ENCODE assay signal across 8 cellular contexts in the genomic region with DNA sequence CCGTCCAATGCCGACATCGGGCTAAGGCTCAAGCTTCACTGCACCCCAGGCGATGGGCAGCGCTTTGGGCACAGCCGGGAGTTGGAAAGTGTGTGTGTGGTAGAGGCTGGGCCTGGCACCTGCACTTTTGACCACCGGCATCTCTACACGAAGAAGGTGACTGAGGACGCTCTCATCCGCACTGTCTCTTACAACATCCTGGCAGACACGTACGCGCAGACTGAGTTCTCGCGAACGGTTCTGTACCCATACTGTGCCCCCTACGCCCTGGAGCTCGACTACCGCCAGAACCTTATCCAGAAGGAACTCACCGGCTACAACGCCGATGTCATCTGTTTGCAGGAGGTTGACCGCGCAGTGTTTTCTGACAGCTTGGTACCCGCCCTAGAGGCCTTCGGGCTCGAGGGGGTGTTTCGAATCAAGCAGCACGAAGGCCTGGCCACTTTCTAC. TPM values are rescaled to one million over a fixed set of nuclear protein-coding genes. Genes with fewer than 3 reads are reported as not detected.
DNase-seq lines count a peak whose midpoint lies in the region; ATAC-seq and TF ChIP-seq lines count a peak whose summit lies in the region.

No MANE protein-coding gene starts in this region.

- DNase-seq in BJ (ENCODE audit: low read depth) (no peak), right cardiac atrium (peak in 1 of 3 donors; percentile 17), SKM-1 treated with dmso at 0.1 percent for 144 hours (lab: John Stamatoyannopoulos, UW; ENCODE audit: unreplicated experiment) (no peak)
- DNase-seq in activated gamma-delta T cell treated with anti-CD3 and anti-CD28 coated beads, Interleukin-2, amount 50 U/mL, for 16 hours (ENCODE audit: low read depth): peak; percentile 9

- peak overlapping the region; percentile 80; the same call in 1 of the 2 replicates for H3K27ac ChIP-seq in OCI-LY3 (ENCODE audit: low read length)
- peak overlapping the region; percentile 92 for H3K27ac ChIP-seq in right cardiac atrium (ENCODE audit: low read length)

- H3K27me3 ChIP-seq in BJ (ENCODE audit: control insufficient read depth, insufficient read depth, low read length): no peaks in the 10 kb centered on the region
- no peaks in the 10 kb centered on the region for H3K27me3 ChIP-seq in OCI-LY3 (ENCODE audit: low read depth, low read length)
- no peaks in the 10 kb centered on the region for H3K27me3 ChIP-seq in right cardiac atrium (ENCODE audit: control insufficient read depth, insufficient read depth)
- H3K27me3 ChIP-seq in skeletal muscle satellite cell (ENCODE audit: control insufficient read depth, insufficient read depth, low read length): no peaks in the 10 kb centered on the region

- H3K79me2 ChIP-seq in OCI-LY3 (ENCODE audit: low read length): peaks cover 67% of the 10 kb centered on the region

- no peaks in the 10 kb centered on the region for H3K9me3 ChIP-seq in OCI-LY3 (ENCODE audit: insufficient read depth, low read length)
- H3K9me3 ChIP-seq in right cardiac atrium (ENCODE audit: control insufficient read depth, low read length): no peaks in the 10 kb centered on the region
- H3K9me3 ChIP-seq in skeletal muscle satellite cell (replicated peaks; ENCODE audit: low read length): no peaks in the 10 kb centered on the region

- H3K4me1 ChIP-seq in OCI-LY3 (ENCODE audit: low read length) (peaks cover 25% of the 10 kb centered on the region), right cardiac atrium (ENCODE audit: control insufficient read depth, insufficient read depth, low read length) (peaks cover 7% of the 10 kb centered on the region), skeletal muscle satellite cell (ENCODE audit: control insufficient read depth, insufficient read depth, low read length) (peaks cover 24% of the 10 kb centered on the region)

- WGBS in right cardiac atrium: 1% methylated on average over 29 of the region's 29 CpGs

- 0 out of 2 replicates have a peak, but pooled peaks cover 9% of the 10 kb centered on the region for H4K20me1 ChIP-seq in OCI-LY3 (ENCODE audit: insufficient read depth, low read length)

- CTCF ChIA-PET in BJ (lab: Yijun Ruan, JAX): interaction anchor here (0.9 kb wide), 1 partner anchor 160 kb away, joined by 3 read pairs; no protein-coding TSS in a partner anchor

- intact Hi-C loops in right cardiac atrium (cut with DNase I): loop anchor here in 1 of 4 donors (5.0 kb wide), 1 partner anchor 40 kb away; a partner anchor contains a TSS

- TF ChIP-seq CTCF in BJ (IDR thresholded peaks at IDR 0.05; ENCODE audit: insufficient read depth, low read depth, low read length) (no peak), OCI-LY3 (IDR thresholded peaks at IDR 0.05; ENCODE audit: low read depth, low read length) (no peak)

- peak; percentile 38 for ATAC-seq in GM21526 (IDR thresholded peaks at IDR 0.05; ENCODE audit: low FRiP score, unreplicated experiment)
- ATAC-seq in right cardiac atrium: peak in 1 of 2 donors; percentile 15
- no peak for ATAC-seq in HG03520 (IDR thresholded peaks at IDR 0.05; ENCODE audit: unreplicated experiment)

- no peak overlapping the region for H2AFZ ChIP-seq in OCI-LY3 (ENCODE audit: low read depth, low read length)

- H3K9ac ChIP-seq in OCI-LY3 (ENCODE audit: low read length) (peak overlapping the region; percentile 75), skeletal muscle satellite cell (ENCODE audit: low read depth, low read length) (peak overlapping the region; percentile 95)

- H3K36me3 ChIP-seq in BJ (ENCODE audit: control insufficient read depth, insufficient read depth, low read length): no peaks in the 10 kb centered on the region
- peaks cover 30% of the 10 kb centered on the region for H3K36me3 ChIP-seq in OCI-LY3 (replicated peaks; ENCODE audit: low read depth, low read length)
- peaks cover 17% of the 10 kb centered on the region for H3K36me3 ChIP-seq in skeletal muscle satellite cell (ENCODE audit: insufficient read depth, low read length)

- H3K4me3 ChIP-seq in BJ (ENCODE audit: low read depth, low read length) (peak overlapping the region; percentile 77), OCI-LY3 (ENCODE audit: low read length) (peak overlapping the region; percentile 82), right cardiac atrium (ENCODE audit: low read length) (peak overlapping the region; percentile 81), skeletal muscle satellite cell (ENCODE audit: low read length) (peak overlapping the region; percentile 87)

- H3K4me2 ChIP-seq in OCI-LY3 (ENCODE audit: low read length) (peak overlapping the region; percentile 88), skeletal muscle satellite cell (ENCODE audit: low read length) (peak overlapping the region; percentile 98)

- POLR2A ChIA-PET in BJ (lab: Charles Lee): no interaction called here

RNA-seq across cellular contexts. Expression of a gene that starts 1.0 kb away (rescaled TPM):
- polyA plus RNA-seq in BJ (2011; rRNA removed) (9.6 and 10.4 TPM in 2 replicates), right cardiac atrium (4.0 TPM)
- polyA minus RNA-seq in BJ (2011; rRNA and poly(A)+ RNA removed): 22.7 and 30.5 TPM in 2 replicates
- 10 to 100 TPM in 3 of 4 donors, 1 to 10 TPM in 1; 9.6 to 14.8 (median 11.9) TPM for total RNA-seq in right cardiac atrium
- 27.4 and 30.4 TPM in 2 replicates for total RNA-seq in skeletal muscle satellite cell (2012; rRNA removed)

RNA-seq across cellular contexts. Expression of a gene that starts 13.0 kb away (rescaled TPM):
- polyA plus RNA-seq in BJ (2011; rRNA removed) (0.01 TPM in 1 of 2 replicates, not detected in the other), right cardiac atrium (0.09 TPM)
- polyA minus RNA-seq in BJ (2011; rRNA and poly(A)+ RNA removed): not detected in 2 replicates
- total RNA-seq in right cardiac atrium: under 1 TPM in 2 of 4 donors, not detected in 2; 0.06 to 0.19 TPM
- total RNA-seq in skeletal muscle satellite cell (2012; rRNA removed): under 0.01 TPM in 2 replicates

RNA-seq across cellular contexts. Expression of a gene that starts 40.0 kb away (rescaled TPM):
- 476 and 810 TPM in 2 replicates for polyA plus RNA-seq in BJ (2011; rRNA removed)
- polyA minus RNA-seq in BJ (2011; rRNA and poly(A)+ RNA removed): 352 and 840 TPM in 2 replicates
- 100 to 1,000 TPM in 1 of 4 donors, 10 to 100 TPM in 3; 69.3 to 113 (median 87.7) TPM for total RNA-seq in right cardiac atrium
- 101 TPM for polyA plus RNA-seq in right cardiac atrium
- total RNA-seq in skeletal muscle satellite cell (2012; rRNA removed): 287 and 315 TPM in 2 replicates
